In the genomic region with DNA sequence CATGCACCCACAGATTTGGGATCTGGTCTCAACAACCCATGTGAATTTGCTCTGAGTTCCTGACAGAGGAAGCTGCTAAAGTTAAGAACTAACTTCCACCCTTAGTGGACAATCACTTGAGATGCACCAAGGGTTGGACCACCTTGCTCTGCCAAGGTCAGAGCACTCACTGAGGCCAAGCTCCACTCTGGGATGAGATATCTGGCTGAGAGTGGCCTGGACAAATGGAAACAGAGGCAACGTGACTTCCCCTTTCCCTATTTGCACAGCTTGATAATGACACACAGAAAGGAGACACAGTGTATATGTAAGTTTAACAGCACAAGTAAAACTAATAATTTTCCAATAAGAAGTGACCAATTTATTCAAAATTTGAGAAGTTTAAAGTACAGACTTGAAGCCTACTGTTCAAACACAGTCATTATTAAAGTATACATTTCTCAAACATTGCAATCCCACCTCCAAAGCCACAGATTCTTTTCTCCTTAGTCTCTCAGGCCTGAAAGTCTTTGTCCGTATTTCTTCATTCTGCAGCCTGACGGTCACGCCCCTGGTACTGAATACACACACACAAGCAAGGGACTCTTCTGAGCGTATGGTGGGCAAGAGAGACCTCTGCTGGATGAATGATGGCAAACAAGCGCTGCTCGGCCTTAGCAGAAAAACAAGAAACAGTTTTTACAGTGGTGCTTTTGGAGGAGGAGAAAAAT, we compare ENCODE assay signal across 8 cellular contexts. TPM values are rescaled to one million over a fixed set of nuclear protein-coding genes. Genes with fewer than 3 reads are reported as not detected.
DNase-seq lines count a peak whose midpoint lies in the region; ATAC-seq, FAIRE-seq and TF ChIP-seq lines count a peak whose summit lies in the region.

No MANE protein-coding gene starts in this region.

- CTCF ChIA-PET in A549 (lab: Yijun Ruan, JAX) = interaction anchor here (0.7 to 4.9 kb wide), 44 partner anchors 10 to 1065 kb away, joined by 3 to 78 read pairs (median 4); a partner anchor contains a TSS

- H3K9me3 ChIP-seq in A549 (no peaks in the 10 kb centered on the region), small intestine (ENCODE audit: control insufficient read depth, low read depth) (no peaks in the 10 kb centered on the region)

- FAIRE-seq in A549 (lab: Jason Lieb, UNC) = peak; percentile 70
- peak; percentile 90 for FAIRE-seq in GM18507 (lab: Jason Lieb, UNC)
- no peak for FAIRE-seq in small intestine (lab: Jason Lieb, UNC)

- WGBS in A549 (ENCODE audit: missing lambda C conversion rate) = 4% methylated on average over 7 of the region's 7 CpGs
- WGBS in small intestine, 3 donors = 8 to 11% (median 10%) methylated on average over 7 of the region's 7 CpGs

- H3K4me1 ChIP-seq in A549 (peaks cover 9% of the 10 kb centered on the region), small intestine (ENCODE audit: control insufficient read depth in 2 of 2, insufficient read depth in 1 of 2, low read depth in 1 of 2, low read length in 1 of 2) (no peaks in the 10 kb centered on the region)

- H3K4me3 ChIP-seq in A549 = no peak overlapping the region
- H3K4me3 ChIP-seq in small intestine (ENCODE audit: low read depth in 1 of 2, low read length in 2 of 2) = no peak overlapping the region

- peak; percentile 98 to 99 for ATAC-seq in A549
- peak; percentile 97 for ATAC-seq in HG02981 (IDR thresholded peaks at IDR 0.05; ENCODE audit: unreplicated experiment)

- H3K36me3 ChIP-seq in small intestine (ENCODE audit: control insufficient read depth in 2 of 2, insufficient read depth in 2 of 2, low read length in 2 of 2) = no peaks in the 10 kb centered on the region

- no peaks in the 10 kb centered on the region for H3K27me3 ChIP-seq in small intestine (ENCODE audit: control insufficient read depth in 2 of 2, insufficient read depth in 2 of 2, low read length in 2 of 2)

- H3K4me2 ChIP-seq in A549 = peak overlapping the region; percentile 54

- H3K27ac ChIP-seq in A549 (peak overlapping the region; percentile 55 to 73), small intestine (ENCODE audit: low read depth in 1 of 2, low read length in 1 of 2) (no peak overlapping the region)

- POLR2A ChIA-PET in A549 (lab: Yijun Ruan, JAX) = no interaction called here

- no peak for TF ChIP-seq EP300 in A549 (IDR thresholded peaks at IDR 0.05)

- DNase-seq in A549 (ENCODE audit: low read depth in 1 of 2, low spot score in 1 of 2) (peak; percentile 83 to 88), GM18507 (ENCODE audit: extremely low spot score, insufficient read length, low read depth) (peak; percentile 30), NCI-H2081 (lab: John Stamatoyannopoulos, UW) (peak; percentile 81), T-helper 9 cell (peak; percentile 35), astrocyte of the hippocampus (ENCODE audit: low read depth, low spot score) (peak; percentile 95), hippocampal formation (lab: John Stamatoyannopoulos, UW) (peak; percentile 63 to 81), small intestine (peak; percentile 71)

- TF ChIP-seq POLR2A in A549 (IDR thresholded peaks at IDR 0.05; ENCODE audit: low read length) = no peak

- peak; percentile 94 for TF ChIP-seq CTCF in A549 (IDR thresholded peaks at IDR 0.05)

- TF ChIP-seq RAD21 in A549 (conservative IDR thresholded peaks at IDR 0.05 in 1 of 2, IDR thresholded peaks at IDR 0.05 in 1 of 2) = peak; percentile 98 to 99

TF ChIP-seq in A549, 52 proteins besides CTCF, POLR2A, EP300 and RAD21:
- no peak for TF ChIP-seq FOSL2 (IDR thresholded peaks at IDR 0.05)
- peak; percentile 35 for TF ChIP-seq FOSL2 (CRISPR knock-in tag; IDR thresholded peaks at IDR 0.05)
- TF ChIP-seq EHF (CRISPR knock-in tag; IDR thresholded peaks at IDR 0.05) = no peak
- 0 out of 2 replicates have a peak, but pooled peaks have one; percentile 30 for TF ChIP-seq MYC (IDR thresholded peaks at IDR 0.05; ENCODE audit: borderline replicate concordance, low read length)
- no peak for TF ChIP-seq CHD2 (IDR thresholded peaks at IDR 0.05; ENCODE audit: low read length, partially characterized antibody)
- no peak for TF ChIP-seq ESRRA (IDR thresholded peaks at IDR 0.05; ENCODE audit: borderline replicate concordance, low read length)
- TF ChIP-seq RFX5 (IDR thresholded peaks at IDR 0.05) = no peak
- TF ChIP-seq, protein P1, sequence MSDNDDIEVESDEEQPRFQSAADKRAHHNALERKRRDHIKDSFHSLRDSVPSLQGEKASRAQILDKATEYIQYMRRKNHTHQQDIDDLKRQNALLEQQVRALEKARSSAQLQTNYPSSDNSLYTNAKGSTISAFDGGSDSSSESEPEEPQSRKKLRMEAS (IDR thresholded peaks at IDR 0.05) = 0 out of 2 replicates have a peak, but pooled peaks have one; percentile 8
- TF ChIP-seq RNF2 (IDR thresholded peaks at IDR 0.05; ENCODE audit: borderline replicate concordance, low read depth) = no peak
- TF ChIP-seq ZSCAN20 (CRISPR knock-in tag; IDR thresholded peaks at IDR 0.05) = no peak
- no peak for TF ChIP-seq TP53 (CRISPR knock-in tag; IDR thresholded peaks at IDR 0.05)
- TF ChIP-seq RARB (CRISPR knock-in tag; IDR thresholded peaks at IDR 0.05) = no peak
- TF ChIP-seq ZNF302 (CRISPR knock-in tag; IDR thresholded peaks at IDR 0.05) = no peak
- TF ChIP-seq ZC3H11A (IDR thresholded peaks at IDR 0.05) = no peak
- TF ChIP-seq NFE2L2 (conservative IDR thresholded peaks at IDR 0.05; ENCODE audit: low read length) = no peak
- TF ChIP-seq, protein P2, sequence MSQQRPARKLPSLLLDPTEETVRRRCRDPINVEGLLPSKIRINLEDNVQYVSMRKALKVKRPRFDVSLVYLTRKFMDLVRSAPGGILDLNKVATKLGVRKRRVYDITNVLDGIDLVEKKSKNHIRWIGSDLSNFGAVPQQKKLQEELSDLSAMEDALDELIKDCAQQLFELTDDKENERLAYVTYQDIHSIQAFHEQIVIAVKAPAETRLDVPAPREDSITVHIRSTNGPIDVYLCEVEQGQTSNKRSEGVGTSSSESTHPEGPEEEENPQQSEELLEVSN (IDR thresholded peaks at IDR 0.05; ENCODE audit: borderline replicate concordance, low read depth) = no peak
- TF ChIP-seq, protein P3, sequence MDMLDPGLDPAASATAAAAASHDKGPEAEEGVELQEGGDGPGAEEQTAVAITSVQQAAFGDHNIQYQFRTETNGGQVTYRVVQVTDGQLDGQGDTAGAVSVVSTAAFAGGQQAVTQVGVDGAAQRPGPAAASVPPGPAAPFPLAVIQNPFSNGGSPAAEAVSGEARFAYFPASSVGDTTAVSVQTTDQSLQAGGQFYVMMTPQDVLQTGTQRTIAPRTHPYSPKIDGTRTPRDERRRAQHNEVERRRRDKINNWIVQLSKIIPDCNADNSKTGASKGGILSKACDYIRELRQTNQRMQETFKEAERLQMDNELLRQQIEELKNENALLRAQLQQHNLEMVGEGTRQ (IDR thresholded peaks at IDR 0.05) = no peak
- TF ChIP-seq ZFP36 (IDR thresholded peaks at IDR 0.05; ENCODE audit: borderline replicate concordance, partially characterized antibody) = no peak
- no peak for TF ChIP-seq NPAS2 (CRISPR knock-in tag; IDR thresholded peaks at IDR 0.05; ENCODE audit: borderline replicate concordance)
- TF ChIP-seq FOXS1 (CRISPR knock-in tag; IDR thresholded peaks at IDR 0.05) = no peak
- TF ChIP-seq CEBPB (IDR thresholded peaks at IDR 0.05) = peak in 1 of 2 experiments; percentile 58; a peak in 1 of 4 replicates
- no peak for TF ChIP-seq KDM1A (IDR thresholded peaks at IDR 0.05; ENCODE audit: low read depth)
- TF ChIP-seq HOXB13 (CRISPR knock-in tag; IDR thresholded peaks at IDR 0.05; ENCODE audit: low read depth) = no peak
- TF ChIP-seq SMC3 (IDR thresholded peaks at IDR 0.05) = peak; percentile 96
- TF ChIP-seq, protein P4, sequence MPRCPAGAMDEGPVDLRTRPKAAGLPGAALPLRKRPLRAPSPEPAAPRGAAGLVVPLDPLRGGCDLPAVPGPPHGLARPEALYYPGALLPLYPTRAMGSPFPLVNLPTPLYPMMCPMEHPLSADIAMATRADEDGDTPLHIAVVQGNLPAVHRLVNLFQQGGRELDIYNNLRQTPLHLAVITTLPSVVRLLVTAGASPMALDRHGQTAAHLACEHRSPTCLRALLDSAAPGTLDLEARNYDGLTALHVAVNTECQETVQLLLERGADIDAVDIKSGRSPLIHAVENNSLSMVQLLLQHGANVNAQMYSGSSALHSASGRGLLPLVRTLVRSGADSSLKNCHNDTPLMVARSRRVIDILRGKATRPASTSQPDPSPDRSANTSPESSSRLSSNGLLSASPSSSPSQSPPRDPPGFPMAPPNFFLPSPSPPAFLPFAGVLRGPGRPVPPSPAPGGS (IDR thresholded peaks at IDR 0.05) = no peak
- TF ChIP-seq SREBF2 (IDR thresholded peaks at IDR 0.05) = no peak

RNA-seq across cellular contexts. Expression of a gene that starts 28.6 kb away (rescaled TPM):
- 0.16 and 0.17 TPM in 2 replicates for polyA plus RNA-seq in A549 (2011; rRNA removed)
- polyA plus RNA-seq in A549 (2012; cell fraction: cytosol; rRNA removed) = 0.09 and 0.34 TPM in 2 replicates
- 0.37 and 0.43 TPM in 2 replicates for polyA plus RNA-seq in A549 (2012; cell fraction: nucleus; rRNA removed)
- 0.16 to 0.21 TPM (median 0.18 TPM) in 3 replicates for polyA plus RNA-seq in A549 (2017; fragmentation: RNase III; extraction: RNeasy Plus Mini Kit Qiagen cat#74134 plus additional on column Dnase treatment)
- polyA minus RNA-seq in A549 (2011; rRNA and poly(A)+ RNA removed) = 0.12 and 0.15 TPM in 2 replicates
- 10 to 100 TPM; 21.6 to 33.6 (median 27.5) TPM for polyA plus RNA-seq in small intestine

Comparison
In these comparisons a context has a peak if more than half of its experiments do, and no peak if none do; other contexts are left out.
1. DNase-seq: peak in every context shown above with its lines; median percentile 95 in astrocyte of the hippocampus; 86 in A549; 81 in NCI-H2081; 72 in hippocampal formation; 71 in small intestine; 35 in T-helper 9 cell; 30 in GM18507.
2. H3K27ac ChIP-seq: peak in A549 (2 of 2); none in small intestine (0 of 2).
3. RNA of a gene that starts 28.6 kb away (polyA plus RNA-seq): 21.6 to 33.6 TPM in small intestine; 0.09 to 0.43 TPM in A549; every median in the first group is over 10 times any median in the second.